ENCODE assay signal across 30 cellular contexts in the genomic region with DNA sequence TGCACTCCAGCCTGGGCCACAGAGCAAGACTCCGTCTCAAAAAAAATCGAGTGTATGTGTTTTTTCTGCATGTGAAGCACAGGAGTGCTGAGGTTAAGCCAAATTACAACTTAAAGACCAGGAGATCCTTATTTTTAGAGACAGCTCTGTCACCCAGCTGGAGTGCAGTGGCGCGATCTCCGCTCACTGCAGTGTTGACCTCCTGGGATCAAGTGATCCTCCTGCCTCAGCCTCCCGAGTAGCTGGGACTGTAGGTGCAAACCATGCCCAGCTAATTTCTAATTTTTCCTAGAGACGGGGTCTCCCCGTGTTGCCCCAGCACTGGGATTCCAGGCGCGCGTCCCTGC. TPM values are rescaled to one million over a fixed set of nuclear protein-coding genes. Genes with fewer than 3 reads are reported as not detected.
DNase-seq lines count a peak whose midpoint lies in the region; ATAC-seq and TF ChIP-seq lines count a peak whose summit lies in the region.
"Had no signal": no experiment of that assay in that cellular context is flagged by ENCODE, and none has a peak within 500 bp of the region (broad histone marks: within the 10 kb centered on the region; RNA-seq: fewer than 3 reads in every experiment).

No MANE protein-coding gene starts in this region.

- intact Hi-C loops in psoas muscle (cut with DNase I): loop anchor here in 1 of 2 donors (2.0 kb wide), 1 partner anchor 16 kb away; no protein-coding TSS in a partner anchor
- intact Hi-C loops in tibial artery (cut with DNase I; ENCODE audit: low total_unique reads): no loop called here

- H3K4me1 ChIP-seq in HEK293 (ENCODE audit: control insufficient read depth, insufficient read depth, low read length) (no peaks in the 10 kb centered on the region), psoas muscle (peaks cover 58% of the 10 kb centered on the region), tibial artery (peaks cover 0 to 15% (median 0%) of the 10 kb centered on the region in 4 donors), SK-N-SH (ENCODE audit: control insufficient read depth in 1 of 2, insufficient read depth in 2 of 2, low read depth in 1 of 2, low read length in 1 of 2) (no peaks in the 10 kb centered on the region)
- H3K4me1 ChIP-seq: BE2C, uterus had no signal

- H4K20me1 ChIP-seq in SK-N-SH (ENCODE audit: insufficient read depth): no peaks in the 10 kb centered on the region; the same call in 1 of the 2 replicates

- TF ChIP-seq CTCF in 22Rv1 (IDR thresholded peaks at IDR 0.05): no peak
- TF ChIP-seq CTCF in HEK293 (tag by site-specific recombination; IDR thresholded peaks at IDR 0.05): no peak
- TF ChIP-seq CTCF in psoas muscle (IDR thresholded peaks at IDR 0.05): no peak
- no peak for TF ChIP-seq CTCF in tibial artery (IDR thresholded peaks at IDR 0.05)
- no peak for TF ChIP-seq CTCF in SK-N-SH (IDR thresholded peaks at IDR 0.05)

- no peak for TF ChIP-seq EP300 in SK-N-SH (IDR thresholded peaks at IDR 0.05; ENCODE audit: borderline replicate concordance in 1 of 2, low read depth in 1 of 2, low read length in 1 of 2)

- no peaks in the 10 kb centered on the region; the same call in 1 of the 2 replicates for H3K79me2 ChIP-seq in SK-N-SH (ENCODE audit: insufficient read depth)

- peaks cover 34% of the 10 kb centered on the region for H3F3A ChIP-seq in SK-N-SH (replicated peaks; ENCODE audit: insufficient read depth)

- ATAC-seq in psoas muscle (no peak), SK-N-SH treated with all-trans-retinoic acid at 6 μM for 48 hours (no peak), HG03469 (IDR thresholded peaks at IDR 0.05; ENCODE audit: unreplicated experiment) (no peak)
- ATAC-seq: effector memory CD8-positive, alpha-beta T cell had no signal

- no peak overlapping the region for H3K4me2 ChIP-seq in SK-N-SH

- DNase-seq in epithelial cell of prostate (ENCODE audit: low read depth, low spot score) (no peak), psoas muscle (no peak), tibial artery (no peak), SK-N-SH (no peak)
- DNase-seq: activated CD4-positive, alpha-beta T cell treated with anti-CD3 and anti-CD28 coated beads, Interleukin-2, amount 10 ng/mL, durations not matched to agents 24 days and 14 days; activated gamma-delta T cell; activated naive CD8-positive, alpha-beta T cell treated with anti-CD3 and anti-CD28 coated beads, Interleukin-2, amount 10 ng/mL, durations not matched to agents 7 days and 5 days; activated T-cell treated with anti-CD3 and anti-CD28 coated beads, Interleukin-2, amount 50 U/mL, for 1 hour; BE2C; caudate nucleus; COR-L47; effector memory CD8-positive, alpha-beta T cell; erythroblast; head of caudate nucleus; NCI-H1105; NCI-H187 treated with DMSO at 0.1 percent for 48 hours; NCI-H2171 treated with DMSO at 0.1 percent for 48 hours; NCI-H510A; small intestine; T-helper 9 cell had no signal

- no peak overlapping the region for H3K9ac ChIP-seq in SK-N-SH

- H3K4me3 ChIP-seq in HEK293 (ENCODE audit: low read depth, low read length): no peak overlapping the region
- no peak overlapping the region for H3K4me3 ChIP-seq in psoas muscle
- H3K4me3 ChIP-seq in tibial artery: no peak overlapping the region
- no peak overlapping the region for H3K4me3 ChIP-seq in SK-N-SH (ENCODE audit: low read depth in 2 of 2, low read length in 1 of 2)
- H3K4me3 ChIP-seq: thoracic aorta, uterus had no signal

- CTCF ChIA-PET in HEK293 (lab: Yijun Ruan, JAX): interaction anchor here (0.7 kb wide), 1 partner anchor 28 kb away, joined by 4 read pairs; no protein-coding TSS in a partner anchor
- CTCF ChIA-PET in SK-N-SH (lab: Yijun Ruan, JAX): interaction anchor here (0.6 to 2.6 kb wide), 6 partner anchors 9 to 386 kb away, joined by 3 to 11 read pairs (median 4); a partner anchor contains a TSS

- peaks cover 5 to 50% of the 10 kb centered on the region in 2 experiments for H3K36me3 ChIP-seq in HEK293 (ENCODE audit: control insufficient read depth in 2 of 2, insufficient read depth in 1 of 2, low read length in 2 of 2)
- H3K36me3 ChIP-seq in psoas muscle (ENCODE audit: insufficient read depth in 1 of 2, low read depth in 1 of 2): peaks cover 10 to 47% of the 10 kb centered on the region in 2 donors
- H3K36me3 ChIP-seq in tibial artery: peaks cover 46 to 49% (median 48%) of the 10 kb centered on the region in 3 donors
- peaks cover 32 to 48% of the 10 kb centered on the region in 2 experiments for H3K36me3 ChIP-seq in SK-N-SH (replicated peaks in 1 of 2; ENCODE audit: control insufficient read depth in 1 of 2, insufficient read depth in 2 of 2, low read length in 1 of 2)
- H3K36me3 ChIP-seq: uterus had no signal

- no peak overlapping the region for H2AFZ ChIP-seq in SK-N-SH (ENCODE audit: low read depth)

- no peaks in the 10 kb centered on the region for H3K27me3 ChIP-seq in psoas muscle (ENCODE audit: insufficient read depth in 3 of 3, low read length in 2 of 3)
- H3K27me3 ChIP-seq in tibial artery: no peaks in the 10 kb centered on the region
- no peaks in the 10 kb centered on the region for H3K27me3 ChIP-seq in SK-N-SH (ENCODE audit: insufficient read depth)
- H3K27me3 ChIP-seq: BE2C, uterus had no signal

- no peak for TF ChIP-seq RAD21 in SK-N-SH (IDR thresholded peaks at IDR 0.05; ENCODE audit: low read length)

- H3K27ac ChIP-seq in 22Rv1 (0 out of 2 replicates have a peak overlapping the region, but pooled peaks have one; percentile 7), HEK293 (ENCODE audit: extremely low read depth, low read depth, low read length) (no peak overlapping the region), epithelial cell of prostate (peak overlapping the region; percentile 87), psoas muscle (peak overlapping the region; percentile 98), tibial artery (no peak overlapping the region), SK-N-SH (ENCODE audit: low read depth in 2 of 2, low read length in 1 of 2) (no peak overlapping the region)
- H3K27ac ChIP-seq: thoracic aorta, uterus had no signal

- WGBS in psoas muscle, 3 donors: 90 to 94% (median 92%) methylated on average over 11 of the region's 11 CpGs
- 89% methylated on average over 11 of the region's 11 CpGs for WGBS in SK-N-SH (ENCODE audit: low lambda C conversion rate)

- H3K9me3 ChIP-seq in HEK293 (ENCODE audit: control insufficient read depth, insufficient read depth, low read depth, low read length): no peaks in the 10 kb centered on the region
- no peaks in the 10 kb centered on the region for H3K9me3 ChIP-seq in psoas muscle
- H3K9me3 ChIP-seq in tibial artery: no peaks in the 10 kb centered on the region
- H3K9me3 ChIP-seq in SK-N-SH: no peaks in the 10 kb centered on the region
- H3K9me3 ChIP-seq: BE2C, thoracic aorta, uterus had no signal

- H3K9me2 ChIP-seq in SK-N-SH: no peaks in the 10 kb centered on the region

- POLR2A ChIA-PET in HEK293 (lab: Yijun Ruan, JAX): interaction anchor here (0.9 to 1.6 kb wide), 4 partner anchors 10 to 24 kb away, joined by 3 to 7 read pairs (median 4); a partner anchor contains a TSS
- POLR2A ChIA-PET in SK-N-SH (lab: Yijun Ruan, JAX): interaction anchor here (1.1 to 1.2 kb wide), 2 partner anchors 9 to 23 kb away, joined by 3 to 6 read pairs; a partner anchor contains a TSS

TF ChIP-seq in HEK293, 187 proteins besides CTCF, POLR2A, EP300 and RAD21:
- TF ChIP-seq ZNF211 (tag by site-specific recombination; IDR thresholded peaks at IDR 0.05; ENCODE audit: low read depth): no peak
- 0 out of 2 replicates have a peak, but pooled peaks have one; percentile 3 for TF ChIP-seq ZNF394 (tag by site-specific recombination; IDR thresholded peaks at IDR 0.05; ENCODE audit: borderline replicate concordance)

TF ChIP-seq in SK-N-SH treated with all-trans-retinoic acid at 6 μM for 48 hours, 23 proteins besides CTCF, POLR2A, EP300 and RAD21 (continues in another document):
- no peak for TF ChIP-seq PPARA (CRISPR knock-in tag; IDR thresholded peaks at IDR 0.05; ENCODE audit: borderline replicate concordance)
- no peak for TF ChIP-seq TOX (CRISPR knock-in tag; IDR thresholded peaks at IDR 0.05; ENCODE audit: borderline replicate concordance)
- no peak for TF ChIP-seq GLIS3 (CRISPR knock-in tag; IDR thresholded peaks at IDR 0.05)
- TF ChIP-seq ZNF565 (CRISPR knock-in tag; conservative IDR thresholded peaks at IDR 0.05; ENCODE audit: low read depth): no peak
- TF ChIP-seq ISL1 (CRISPR knock-in tag; IDR thresholded peaks at IDR 0.05): no peak
- no peak for TF ChIP-seq CSDC2 (CRISPR knock-in tag; IDR thresholded peaks at IDR 0.05)

TF ChIP-seq in SK-N-SH, 30 proteins besides CTCF, POLR2A, EP300 and RAD21 (continues in another document):
- no peak for TF ChIP-seq SIN3A (IDR thresholded peaks at IDR 0.05; ENCODE audit: borderline replicate concordance, low read depth, low read length)

RNA-seq across cellular contexts. Expression of a gene that starts 7.5 kb away (rescaled TPM):
- total RNA-seq in psoas muscle: 1,000 to 10,000 TPM in 3 of 4 donors, 100 to 1,000 TPM in 1; 976 to 2,217 (median 1,286) TPM
- polyA plus RNA-seq in psoas muscle (100 to 1,000 TPM; 296 to 661 (median 603) TPM), SK-N-SH (2012; rRNA removed) (0.07 and 0.16 TPM in 2 replicates)
- 0.01 TPM in 1 of 2 replicates, not detected in the other for polyA plus RNA-seq in SK-N-SH (2012; cell fraction: cytosol; rRNA removed)
- 0.19 and 0.23 TPM in 2 replicates for polyA plus RNA-seq in SK-N-SH (2012; cell fraction: nucleus; rRNA removed)
- total RNA-seq: activated CD4-positive, alpha-beta T cell treated with anti-CD3 and anti-CD28 coated beads, Interleukin-2, amount 10 ng/mL, durations not matched to agents 24 days and 14 days; activated naive CD8-positive, alpha-beta T cell treated with anti-CD3 and anti-CD28 coated beads, Interleukin-2, amount 10 ng/mL, durations not matched to agents 7 days and 5 days; astrocyte; fibroblast of villous mesenchyme; kidney; mesothelial cell of epicardium; thoracic aorta had no signal

RNA-seq across cellular contexts. Expression of a gene that starts 9.3 kb away (rescaled TPM):
- 10 to 100 TPM; 20.5 to 47.6 (median 25.7) TPM for total RNA-seq in psoas muscle
- 100 to 1,000 TPM in 1 of 3 donors, 10 to 100 TPM in 2; 45.1 to 187 (median 57.1) TPM for polyA plus RNA-seq in psoas muscle
- 120 and 156 TPM in 2 replicates for polyA plus RNA-seq in SK-N-SH (2012; rRNA removed)
- 65.6 and 105 TPM in 2 replicates for polyA plus RNA-seq in SK-N-SH (2012; cell fraction: cytosol; rRNA removed)
- 167 and 258 TPM in 2 replicates for polyA plus RNA-seq in SK-N-SH (2012; cell fraction: nucleus; rRNA removed)

RNA-seq across cellular contexts. Expression of a gene that starts 18.0 kb away (rescaled TPM):
- 100 to 1,000 TPM; 244 to 361 (median 296) TPM for total RNA-seq in psoas muscle
- polyA plus RNA-seq in psoas muscle (100 to 1,000 TPM; 236 to 384 (median 267) TPM), SK-N-SH (2012; rRNA removed) (112 and 165 TPM in 2 replicates)
- 240 and 314 TPM in 2 replicates for polyA plus RNA-seq in SK-N-SH (2012; cell fraction: cytosol; rRNA removed)
- 212 and 321 TPM in 2 replicates for polyA plus RNA-seq in SK-N-SH (2012; cell fraction: nucleus; rRNA removed)

RNA-seq across cellular contexts. Expression of a gene that starts 28.8 kb away (rescaled TPM):
- 100 to 1,000 TPM in 3 of 4 donors, 10 to 100 TPM in 1; 88.3 to 192 (median 160) TPM for total RNA-seq in psoas muscle
- 100 to 1,000 TPM in 2 of 3 donors, 10 to 100 TPM in 1; 79.1 to 268 (median 100) TPM for polyA plus RNA-seq in psoas muscle
- polyA plus RNA-seq in SK-N-SH (2012; rRNA removed): 184 and 385 TPM in 2 replicates
- 158 and 279 TPM in 2 replicates for polyA plus RNA-seq in SK-N-SH (2012; cell fraction: cytosol; rRNA removed)
- 650 and 681 TPM in 2 replicates for polyA plus RNA-seq in SK-N-SH (2012; cell fraction: nucleus; rRNA removed)

RNA-seq across cellular contexts. Expression of a gene that starts 38.4 kb away (rescaled TPM):
- total RNA-seq in psoas muscle: not detected
- polyA plus RNA-seq in psoas muscle: under 1 TPM in 2 of 3 donors, not detected in 1; 0.03 to 0.08 TPM
- not detected in 2 replicates for polyA plus RNA-seq in SK-N-SH (2012; rRNA removed)
- polyA plus RNA-seq in SK-N-SH (2012; cell fraction: cytosol; rRNA removed): not detected in 2 replicates
- 0.02 and 0.15 TPM in 2 replicates for polyA plus RNA-seq in SK-N-SH (2012; cell fraction: nucleus; rRNA removed)
- total RNA-seq: activated CD4-positive, alpha-beta T cell treated with anti-CD3 and anti-CD28 coated beads, Interleukin-2, amount 10 ng/mL, durations not matched to agents 24 days and 14 days; activated naive CD8-positive, alpha-beta T cell treated with anti-CD3 and anti-CD28 coated beads, Interleukin-2, amount 10 ng/mL, durations not matched to agents 7 days and 5 days; astrocyte; fibroblast of villous mesenchyme; thoracic aorta; uterus had no signal

Comparison
In these comparisons a context has a peak if more than half of its experiments do, and no peak if none do; other contexts are left out.
1. H3K27ac ChIP-seq: peak in 22Rv1 (single experiment), epithelial cell of prostate (single experiment) and psoas muscle (single experiment); none in HEK293 (single experiment), tibial artery (0 of 2) and SK-N-SH (0 of 2).
2. RNA of a gene that starts 7.5 kb away (polyA plus RNA-seq): 296 to 661 TPM in psoas muscle; 0.01 to 0.23 TPM in SK-N-SH; every median in the first group is over 100 times any median in the second.